Comparison of ENCODE assay signal across 8 cellular contexts in the genomic region with DNA sequence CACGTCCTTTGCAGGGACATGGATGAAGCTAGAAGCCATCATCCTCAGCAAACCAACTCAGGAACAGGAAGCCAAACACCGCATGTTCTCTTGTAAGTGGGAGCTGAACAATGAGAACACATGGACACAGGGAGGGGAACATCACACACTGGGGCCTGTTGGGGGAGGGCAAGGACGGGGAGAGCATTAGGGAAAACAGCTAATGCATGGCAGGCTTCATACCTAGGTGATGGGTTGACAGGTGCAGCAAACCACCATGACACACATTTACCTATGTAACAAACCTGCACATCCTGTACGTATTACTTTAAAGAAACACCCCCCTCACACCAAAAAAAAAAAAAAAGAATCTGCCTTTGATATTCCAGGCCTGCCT. TPM values are rescaled to one million over a fixed set of nuclear protein-coding genes. Genes with fewer than 3 reads are reported as not detected.
DNase-seq lines count a peak whose midpoint lies in the region; ATAC-seq and TF ChIP-seq lines count a peak whose summit lies in the region.
"Not testable (repeated sequence)": the region's sequence is repeated elsewhere in the genome, so short reads cannot be mapped to it uniquely, and the experiment has no call there.

No MANE protein-coding gene starts in this region.

- not testable (repeated sequence) for H3K4me1 ChIP-seq in ACC112 (ENCODE audit: control insufficient read depth, insufficient read depth, low read length, unreplicated experiment)
- peaks cover 23% of the 10 kb centered on the region for H3K4me1 ChIP-seq in RWPE2 (ENCODE audit: insufficient read depth, poor library complexity, severe bottlenecking)
- peaks cover 0 to 50% (median 18%) of the 10 kb centered on the region in 12 donors for H3K4me1 ChIP-seq in heart left ventricle
- peaks cover 0 to 19% (median 12%) of the 10 kb centered on the region in 4 donors for H3K4me1 ChIP-seq in sigmoid colon

- peak overlapping the region; percentile 68; the same call in 1 of the 2 replicates for H3K4me3 ChIP-seq in ACC112 (ENCODE audit: low read depth, low read length)
- H3K4me3 ChIP-seq in RWPE2 (ENCODE audit: severe bottlenecking); sigmoid colon: not testable (repeated sequence)
- H3K4me3 ChIP-seq in heart left ventricle = peak overlapping the region in 6 of 12 donors; percentile 35 to 56 (median 42)

- intact Hi-C loops in heart left ventricle (cut with DNase I) = loop anchor here in 1 of 10 donors (10.0 kb wide), 1 partner anchor 70 kb away; a partner anchor contains a TSS
- intact Hi-C loops in sigmoid colon (cut with DNase I) = not testable (repeated sequence)

- peaks cover 20% of the 10 kb centered on the region for H3K27me3 ChIP-seq in ACC112 (ENCODE audit: insufficient read depth, low read length)
- not testable (repeated sequence) for H3K27me3 ChIP-seq in RWPE2 (ENCODE audit: insufficient read depth, poor library complexity, severe bottlenecking); heart left ventricle; sigmoid colon

- peak overlapping the region; percentile 78 for H3K4me3 Mint-ChIP-seq in activated naive CD8-positive, alpha-beta T cell treated with anti-CD3 and anti-CD28 coated beads for 36 hours

- not testable (repeated sequence) for DNase-seq in RWPE2 (ENCODE audit: low spot score); activated naive CD8-positive, alpha-beta T cell treated with anti-CD3 and anti-CD28 coated beads for 36 hours; heart left ventricle; sigmoid colon

- H3K27ac ChIP-seq in ACC112 (ENCODE audit: low read depth, low read length) (peak overlapping the region; percentile 88; the same call in 1 of the 2 replicates), RWPE2 (ENCODE audit: poor library complexity, severe bottlenecking) (peak overlapping the region; percentile 68), heart left ventricle (peak overlapping the region in 7 of 12 donors; percentile 31 to 87 (median 73)), sigmoid colon (peak overlapping the region; percentile 42 to 76 (median 66))

- H3K27ac Mint-ChIP-seq in activated naive CD8-positive, alpha-beta T cell treated with anti-CD3 and anti-CD28 coated beads for 36 hours = peak overlapping the region; percentile 99

- not testable (repeated sequence) for H3K27me3 Mint-ChIP-seq in activated naive CD8-positive, alpha-beta T cell treated with anti-CD3 and anti-CD28 coated beads for 36 hours

- ATAC-seq in GM18867 (IDR thresholded peaks at IDR 0.05; ENCODE audit: unreplicated experiment) (peak; percentile 18), GM21786 (IDR thresholded peaks at IDR 0.05; ENCODE audit: unreplicated experiment) (peak; percentile 3), HG03196 (IDR thresholded peaks at IDR 0.05; ENCODE audit: unreplicated experiment) (peak; percentile 16)
- ATAC-seq in RWPE2 (ENCODE audit: low read depth); heart left ventricle: not testable (repeated sequence)

- H3K9me3 Mint-ChIP-seq in activated naive CD8-positive, alpha-beta T cell treated with anti-CD3 and anti-CD28 coated beads for 36 hours = not testable (repeated sequence)

- TF ChIP-seq CTCF in RWPE2 (IDR thresholded peaks at IDR 0.05; ENCODE audit: poor library complexity, severe bottlenecking); heart left ventricle (IDR thresholded peaks at IDR 0.05); sigmoid colon (IDR thresholded peaks at IDR 0.05): not testable (repeated sequence)

- not testable (repeated sequence) for H3K9me3 ChIP-seq in RWPE2 (ENCODE audit: severe bottlenecking); heart left ventricle; sigmoid colon

- WGBS in heart left ventricle, 4 donors = 49 to 82% (median 66%) methylated on average over 4 of the region's 4 CpGs
- WGBS in sigmoid colon, 2 donors = 33 to 43% methylated on average over 4 of the region's 4 CpGs

- H3K36me3 ChIP-seq in ACC112 (ENCODE audit: insufficient read depth, low read length); RWPE2 (ENCODE audit: low read depth); heart left ventricle; sigmoid colon: not testable (repeated sequence)

- not testable (repeated sequence) for TF ChIP-seq POLR2A in heart left ventricle (IDR thresholded peaks at IDR 0.05); sigmoid colon (IDR thresholded peaks at IDR 0.05)

- not testable (repeated sequence) for H2AFZ ChIP-seq in ACC112 (ENCODE audit: low read length, unreplicated experiment)

- peaks cover 60% of the 10 kb centered on the region for H3K4me1 Mint-ChIP-seq in activated naive CD8-positive, alpha-beta T cell treated with anti-CD3 and anti-CD28 coated beads for 36 hours

- H3K79me2 ChIP-seq in ACC112 (ENCODE audit: control insufficient read depth, insufficient read depth, low read length, unreplicated experiment) = not testable (repeated sequence)

- TF ChIP-seq EP300 in sigmoid colon (IDR thresholded peaks at IDR 0.05) = not testable (repeated sequence)

- not testable (repeated sequence) for H3K36me3 Mint-ChIP-seq in activated naive CD8-positive, alpha-beta T cell treated with anti-CD3 and anti-CD28 coated beads for 36 hours

RNA-seq across cellular contexts. Expression of a gene that starts 57.9 kb away (rescaled TPM):
- 1 to 10 TPM; 1.9 to 2.0 TPM for total RNA-seq in activated naive CD8-positive, alpha-beta T cell treated with anti-CD3 and anti-CD28 coated beads for 36 hours
- 100 to 1,000 TPM in 3 of 9 donors, 10 to 100 TPM in 6; 36.8 to 554 (median 66.1) TPM for total RNA-seq in heart left ventricle
- polyA plus RNA-seq in heart left ventricle = 100 to 1,000 TPM in 1 of 2 donors, 10 to 100 TPM in 1; 30.2 to 115 TPM
- 10 to 100 TPM in 3 of 4 donors, 1 to 10 TPM in 1; 6.4 to 21.8 (median 13.8) TPM for total RNA-seq in sigmoid colon
- polyA plus RNA-seq in sigmoid colon = 10 to 100 TPM in 1 of 3 donors, 1 to 10 TPM in 2; 4.8 to 15.1 (median 9.2) TPM
